ENCODE assay signal across 21 cellular contexts in the genomic region with DNA sequence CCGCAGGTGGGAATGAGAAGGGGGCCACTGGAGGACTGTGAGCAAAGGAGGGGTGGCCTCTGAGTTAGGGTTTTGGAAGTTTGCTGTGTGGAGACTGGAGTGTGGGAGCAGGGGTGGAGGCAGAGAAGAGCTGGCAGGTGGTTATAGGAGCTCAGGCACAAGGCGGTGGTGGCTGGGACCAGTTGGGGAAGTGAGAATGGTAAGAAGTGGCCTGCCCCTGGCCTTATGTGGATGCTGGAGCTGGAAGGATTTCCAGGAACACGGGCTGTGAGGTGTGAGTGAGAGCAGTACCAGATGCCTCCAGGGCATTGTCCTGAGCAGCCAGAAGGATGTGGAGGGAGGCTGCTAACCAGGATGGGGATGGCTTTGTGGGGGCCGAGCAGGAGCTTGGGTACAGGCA.
A peak's percentile ranks its signal among the peaks of the same experiment; 100 is the strongest.
DNase-seq lines count a peak whose midpoint lies in the region; ATAC-seq and TF ChIP-seq lines count a peak whose summit lies in the region.
"Had no signal": no experiment of that assay in that cellular context is flagged by ENCODE, and none has a peak within 500 bp of the region (broad histone marks: within the 10 kb centered on the region; RNA-seq: fewer than 3 reads in every experiment).

No MANE protein-coding gene starts in this region.

- no peak overlapping the region for H2BK120ac ChIP-seq in H9 (ENCODE audit: low read depth, low read length, poor library complexity, severe bottlenecking)

- no peaks in the 10 kb centered on the region for H3K36me3 ChIP-seq in tibial nerve

- no peak overlapping the region for H3K4ac ChIP-seq in H9 (ENCODE audit: low read depth, low read length)

- TF ChIP-seq CTCF in H9 (conservative IDR thresholded peaks at IDR 0.05) (no peak), tibial nerve (IDR thresholded peaks at IDR 0.05) (no peak)

- no peak overlapping the region for H3K4me2 ChIP-seq in H9 (ENCODE audit: insufficient read depth, insufficient read length, low read length)

- H3K9me3 ChIP-seq in H9 (ENCODE audit: control insufficient read depth, low read depth, low read length): no peaks in the 10 kb centered on the region
- no peaks in the 10 kb centered on the region for H3K9me3 ChIP-seq in tibial nerve

- H2AK5ac ChIP-seq in H9 (ENCODE audit: insufficient read length, low read length): no peak overlapping the region

- no peak overlapping the region for H3T11ph ChIP-seq in H9 (ENCODE audit: low read length)

- no peak overlapping the region for H4K5ac ChIP-seq in H9 (ENCODE audit: insufficient read length, low read depth, low read length)

- POLR2A ChIA-PET in activated CD4-positive, alpha-beta T cell treated with anti-CD3 and anti-CD28 coated beads, Interleukin-2, amount 10 ng/mL, durations not matched to agents 7 days and 5 days (lab: Charles Lee): no interaction called here

- H3K36me3 Mint-ChIP-seq in activated CD4-positive, alpha-beta T cell treated with anti-CD3 and anti-CD28 coated beads, Interleukin-2, amount 10 ng/mL, durations not matched to agents 7 days and 5 days (ENCODE audit: low read depth): no peaks in the 10 kb centered on the region
- H3K36me3 Mint-ChIP-seq in activated CD4-positive, alpha-beta T cell treated with anti-CD3 and anti-CD28 coated beads, Interleukin-2, amount 10 ng/mL, durations not matched to agents 24 days and 14 days (ENCODE audit: low read depth): no peaks in the 10 kb centered on the region
- no peaks in the 10 kb centered on the region; a peak in 1 of 7 replicates for H3K36me3 Mint-ChIP-seq in H9 (ENCODE audit: insufficient read depth in 1 of 3, low read depth in 3 of 3)
- peaks cover 44% of the 10 kb centered on the region for H3K36me3 Mint-ChIP-seq in dendritic cell treated with granulocyte-macrophage colony-stimulating factor and Interleukin-4, amounts not matched to agents 40 ng/mL and 50 ng/mL, for 4 days (ENCODE audit: low read depth)
- H3K36me3 Mint-ChIP-seq in stimulated activated effector memory CD8-positive, alpha-beta T cell treated with anti-CD3 and anti-CD28 coated beads, Interleukin-12 subunit alpha, Interleukin-12 subunit beta, amount 100 ng/mL, for 72 hours: no peaks in the 10 kb centered on the region

- H3K27ac Mint-ChIP-seq in activated CD4-positive, alpha-beta T cell treated with anti-CD3 and anti-CD28 coated beads, Interleukin-2, amount 10 ng/mL, durations not matched to agents 7 days and 5 days: peak overlapping the region; percentile 25
- H3K27ac Mint-ChIP-seq in activated CD4-positive, alpha-beta T cell treated with anti-CD3 and anti-CD28 coated beads, Interleukin-2, amount 10 ng/mL, durations not matched to agents 24 days and 14 days: no peak overlapping the region
- H3K27ac Mint-ChIP-seq in H9: no peak overlapping the region; a peak in 2 of 7 replicates
- H3K27ac Mint-ChIP-seq in dendritic cell treated with granulocyte-macrophage colony-stimulating factor and Interleukin-4, amounts not matched to agents 40 ng/mL and 50 ng/mL, for 4 days: peak overlapping the region; percentile 1
- H3K27ac Mint-ChIP-seq in stimulated activated effector memory CD8-positive, alpha-beta T cell treated with anti-CD3 and anti-CD28 coated beads, Interleukin-12 subunit alpha, Interleukin-12 subunit beta, amount 100 ng/mL, for 72 hours: peak overlapping the region; percentile 24

- peak overlapping the region; percentile 35; the same call in 1 of the 2 replicates for H3K14ac ChIP-seq in H9 (ENCODE audit: insufficient read depth, low read length)

- no peak overlapping the region for H3K23ac ChIP-seq in H9 (ENCODE audit: insufficient read length, low read depth, low read length)

- no peaks in the 10 kb centered on the region for H3K9me3 Mint-ChIP-seq in activated CD4-positive, alpha-beta T cell treated with anti-CD3 and anti-CD28 coated beads, Interleukin-2, amount 10 ng/mL, durations not matched to agents 7 days and 5 days
- no peaks in the 10 kb centered on the region for H3K9me3 Mint-ChIP-seq in activated CD4-positive, alpha-beta T cell treated with anti-CD3 and anti-CD28 coated beads, Interleukin-2, amount 10 ng/mL, durations not matched to agents 24 days and 14 days
- peaks cover 0 to 2% of the 10 kb centered on the region in 2 experiments; a peak in 1 of 5 replicates for H3K9me3 Mint-ChIP-seq in H9
- no peaks in the 10 kb centered on the region for H3K9me3 Mint-ChIP-seq in dendritic cell treated with granulocyte-macrophage colony-stimulating factor and Interleukin-4, amounts not matched to agents 40 ng/mL and 50 ng/mL, for 4 days
- no peaks in the 10 kb centered on the region for H3K9me3 Mint-ChIP-seq in stimulated activated effector memory CD8-positive, alpha-beta T cell treated with anti-CD3 and anti-CD28 coated beads, Interleukin-12 subunit alpha, Interleukin-12 subunit beta, amount 100 ng/mL, for 72 hours

- CTCF ChIA-PET in activated CD4-positive, alpha-beta T cell treated with anti-CD3 and anti-CD28 coated beads, Interleukin-2, amount 10 ng/mL, durations not matched to agents 7 days and 5 days (lab: Charles Lee): interaction anchor here (1.1 kb wide), 1 partner anchor 10 kb away, joined by 3 read pairs; no protein-coding TSS in a partner anchor

- H2BK12ac ChIP-seq in H9 (ENCODE audit: insufficient read length, low read depth, low read length): no peak overlapping the region

- no peak for TF ChIP-seq POLR2A in tibial nerve (IDR thresholded peaks at IDR 0.05)

- H3K56ac ChIP-seq in H9 (ENCODE audit: insufficient read length, low read depth, low read length): no peak overlapping the region

- H2BK15ac ChIP-seq in H9 (ENCODE audit: low read depth, low read length): no peak overlapping the region

- DNase-seq in activated CD4-positive, alpha-beta T cell treated with anti-CD3 and anti-CD28 coated beads, Interleukin-2, amount 10 ng/mL, durations not matched to agents 7 days and 5 days: no peak
- DNase-seq in activated CD4-positive, alpha-beta T cell treated with anti-CD3 and anti-CD28 coated beads, Interleukin-2, amount 10 ng/mL, durations not matched to agents 24 days and 14 days: no peak
- DNase-seq in H9 (no peak), tibial nerve (ENCODE audit: low spot score in 2 of 2) (no peak), NCI-H82 (lab: John Stamatoyannopoulos, UW) (no peak), foreskin melanocyte (no peak)
- DNase-seq in stimulated activated effector memory CD8-positive, alpha-beta T cell treated with anti-CD3 and anti-CD28 coated beads, Interleukin-12 subunit alpha, Interleukin-12 subunit beta, amount 100 ng/mL, for 72 hours (ENCODE audit: low spot score in 2 of 2): no peak
- DNase-seq: H7, KBM-7, MM.1S, NCI-H1092 treated with DMSO at 0.1 percent for 48 hours, NCI-H1436 treated with DMSO at 0.1 percent for 48 hours, NCI-H2029, NCI-H226, NCI-H510A treated with DMSO at 0.1 percent for 48 hours, NCI-H748 treated with DMSO at 0.1 percent for 48 hours, PC-3, Right ventricle myocardium superior had no signal

- WGBS in H9 (ENCODE audit: extremely low coverage, insufficient read length, low lambda C conversion rate): no CpG with 5 or more reads among the region's 4 CpGs
- WGBS in tibial nerve, 2 donors: 83 to 87% methylated on average over 4 of the region's 4 CpGs

- intact Hi-C loops in activated CD4-positive, alpha-beta T cell treated with anti-CD3 and anti-CD28 coated beads, Interleukin-2, amount 10 ng/mL, durations not matched to agents 24 days and 14 days (cut with micrococcal nuclease): no loop called here
- intact Hi-C loops in dendritic cell treated with granulocyte-macrophage colony-stimulating factor and Interleukin-4, amounts not matched to agents 40 ng/mL and 50 ng/mL, for 4 days (cut with micrococcal nuclease): no loop called here

- H3K79me1 ChIP-seq in H9 (ENCODE audit: insufficient read depth, low read depth, low read length, poor library complexity, severe bottlenecking): no peaks in the 10 kb centered on the region

- H2BK20ac ChIP-seq in H9 (ENCODE audit: low read depth, low read length, poor library complexity, severe bottlenecking): no peak overlapping the region

- H3K79me2 ChIP-seq in H9 (ENCODE audit: insufficient read depth, low read length): no peaks in the 10 kb centered on the region

- no peak overlapping the region for H3K27ac ChIP-seq in H9 (ENCODE audit: insufficient read length, low read depth, low read length)
- H3K27ac ChIP-seq in tibial nerve: no peak overlapping the region
- H3K27ac ChIP-seq: HL-60 had no signal

- ATAC-seq in stimulated activated effector memory CD8-positive, alpha-beta T cell treated with anti-CD3 and anti-CD28 coated beads, Interleukin-12 subunit alpha, Interleukin-12 subunit beta, amount 100 ng/mL, for 72 hours: no peak
- ATAC-seq: HepG2, PC-3 had no signal

- no peak overlapping the region for H2AFZ ChIP-seq in H9 (ENCODE audit: low read length)

- H3K27me3 Mint-ChIP-seq in activated CD4-positive, alpha-beta T cell treated with anti-CD3 and anti-CD28 coated beads, Interleukin-2, amount 10 ng/mL, durations not matched to agents 7 days and 5 days: no peaks in the 10 kb centered on the region
- H3K27me3 Mint-ChIP-seq in activated CD4-positive, alpha-beta T cell treated with anti-CD3 and anti-CD28 coated beads, Interleukin-2, amount 10 ng/mL, durations not matched to agents 24 days and 14 days: no peaks in the 10 kb centered on the region
- no peaks in the 10 kb centered on the region for H3K27me3 Mint-ChIP-seq in H9 (ENCODE audit: low read depth)
- no peaks in the 10 kb centered on the region for H3K27me3 Mint-ChIP-seq in dendritic cell treated with granulocyte-macrophage colony-stimulating factor and Interleukin-4, amounts not matched to agents 40 ng/mL and 50 ng/mL, for 4 days

- H4K20me1 ChIP-seq in H9 (ENCODE audit: control insufficient read depth, insufficient read depth, insufficient read length): no peaks in the 10 kb centered on the region

- H3K4me3 Mint-ChIP-seq in activated CD4-positive, alpha-beta T cell treated with anti-CD3 and anti-CD28 coated beads, Interleukin-2, amount 10 ng/mL, durations not matched to agents 7 days and 5 days: no peak overlapping the region
- no peak overlapping the region for H3K4me3 Mint-ChIP-seq in activated CD4-positive, alpha-beta T cell treated with anti-CD3 and anti-CD28 coated beads, Interleukin-2, amount 10 ng/mL, durations not matched to agents 24 days and 14 days
- no peak overlapping the region for H3K4me3 Mint-ChIP-seq in H9
- H3K4me3 Mint-ChIP-seq in dendritic cell treated with granulocyte-macrophage colony-stimulating factor and Interleukin-4, amounts not matched to agents 40 ng/mL and 50 ng/mL, for 4 days: no peak overlapping the region
- no peak overlapping the region for H3K4me3 Mint-ChIP-seq in stimulated activated effector memory CD8-positive, alpha-beta T cell treated with anti-CD3 and anti-CD28 coated beads, Interleukin-12 subunit alpha, Interleukin-12 subunit beta, amount 100 ng/mL, for 72 hours

- H3K4me3 ChIP-seq in tibial nerve: no peak overlapping the region

- H3K4me1 ChIP-seq in H9 (ENCODE audit: insufficient read depth, low read length): no peaks in the 10 kb centered on the region; the same call in 1 of the 2 replicates
- H3K4me1 ChIP-seq in tibial nerve: no peaks in the 10 kb centered on the region

- no peaks in the 10 kb centered on the region for H3K4me1 Mint-ChIP-seq in activated CD4-positive, alpha-beta T cell treated with anti-CD3 and anti-CD28 coated beads, Interleukin-2, amount 10 ng/mL, durations not matched to agents 7 days and 5 days
- H3K4me1 Mint-ChIP-seq in activated CD4-positive, alpha-beta T cell treated with anti-CD3 and anti-CD28 coated beads, Interleukin-2, amount 10 ng/mL, durations not matched to agents 24 days and 14 days: no peaks in the 10 kb centered on the region
- H3K4me1 Mint-ChIP-seq in H9: peaks cover 7 to 11% of the 10 kb centered on the region in 2 experiments
- peaks cover 12% of the 10 kb centered on the region for H3K4me1 Mint-ChIP-seq in dendritic cell treated with granulocyte-macrophage colony-stimulating factor and Interleukin-4, amounts not matched to agents 40 ng/mL and 50 ng/mL, for 4 days (ENCODE audit: low read depth)
- H3K4me1 Mint-ChIP-seq in stimulated activated effector memory CD8-positive, alpha-beta T cell treated with anti-CD3 and anti-CD28 coated beads, Interleukin-12 subunit alpha, Interleukin-12 subunit beta, amount 100 ng/mL, for 72 hours: peaks cover 13% of the 10 kb centered on the region

- no peaks in the 10 kb centered on the region for H3K23me2 ChIP-seq in H9 (ENCODE audit: insufficient read length, low read depth, low read length, poor library complexity, severe bottlenecking)

- H3K9ac ChIP-seq in H9 (ENCODE audit: extremely low read depth, insufficient read length, low read length): no peak overlapping the region

- no peak overlapping the region for H3K18ac ChIP-seq in H9 (ENCODE audit: insufficient read length, low read depth, low read length)

- no peak for TF ChIP-seq EP300 in tibial nerve (IDR thresholded peaks at IDR 0.05)

- no peak overlapping the region for H4K91ac ChIP-seq in H9 (ENCODE audit: insufficient read length, low read depth, low read length)

- no peaks in the 10 kb centered on the region for H3K27me3 ChIP-seq in H9 (ENCODE audit: insufficient read depth, low read length)
- H3K27me3 ChIP-seq in tibial nerve: no peaks in the 10 kb centered on the region

- H4K8ac ChIP-seq in H9 (replicated peaks; ENCODE audit: insufficient read length, low read depth, low read length): no peak overlapping the region

- no peak overlapping the region for H2BK5ac ChIP-seq in H9 (ENCODE audit: insufficient read length, low read length)

Comparison
In these comparisons a context has a peak if more than half of its experiments do, and no peak if none do; other contexts are left out.
1. H3K27ac Mint-ChIP-seq: peak in activated CD4-positive, alpha-beta T cell treated with anti-CD3 and anti-CD28 coated beads, Interleukin-2, amount 10 ng/mL, durations not matched to agents 7 days and 5 days (single experiment), dendritic cell treated with granulocyte-macrophage colony-stimulating factor and Interleukin-4, amounts not matched to agents 40 ng/mL and 50 ng/mL, for 4 days (single experiment) and stimulated activated effector memory CD8-positive, alpha-beta T cell treated with anti-CD3 and anti-CD28 coated beads, Interleukin-12 subunit alpha, Interleukin-12 subunit beta, amount 100 ng/mL, for 72 hours (single experiment); none in activated CD4-positive, alpha-beta T cell treated with anti-CD3 and anti-CD28 coated beads, Interleukin-2, amount 10 ng/mL, durations not matched to agents 24 days and 14 days (single experiment) and H9 (0 of 3).